In genomic region chr21:46483300-46484295, GRCh38 we compare ENCODE assay signal across 2 cellular contexts.
TF ChIP-seq lines count a peak whose summit lies in the region.

No MANE protein-coding gene starts in this region.

TF ChIP-seq in SK-N-SH treated with all-trans-retinoic acid at 6 μM for 48 hours, 23 proteins besides CTCF, POLR2A, EP300 and RAD21 (continued from another document):
- TF ChIP-seq, protein P1, sequence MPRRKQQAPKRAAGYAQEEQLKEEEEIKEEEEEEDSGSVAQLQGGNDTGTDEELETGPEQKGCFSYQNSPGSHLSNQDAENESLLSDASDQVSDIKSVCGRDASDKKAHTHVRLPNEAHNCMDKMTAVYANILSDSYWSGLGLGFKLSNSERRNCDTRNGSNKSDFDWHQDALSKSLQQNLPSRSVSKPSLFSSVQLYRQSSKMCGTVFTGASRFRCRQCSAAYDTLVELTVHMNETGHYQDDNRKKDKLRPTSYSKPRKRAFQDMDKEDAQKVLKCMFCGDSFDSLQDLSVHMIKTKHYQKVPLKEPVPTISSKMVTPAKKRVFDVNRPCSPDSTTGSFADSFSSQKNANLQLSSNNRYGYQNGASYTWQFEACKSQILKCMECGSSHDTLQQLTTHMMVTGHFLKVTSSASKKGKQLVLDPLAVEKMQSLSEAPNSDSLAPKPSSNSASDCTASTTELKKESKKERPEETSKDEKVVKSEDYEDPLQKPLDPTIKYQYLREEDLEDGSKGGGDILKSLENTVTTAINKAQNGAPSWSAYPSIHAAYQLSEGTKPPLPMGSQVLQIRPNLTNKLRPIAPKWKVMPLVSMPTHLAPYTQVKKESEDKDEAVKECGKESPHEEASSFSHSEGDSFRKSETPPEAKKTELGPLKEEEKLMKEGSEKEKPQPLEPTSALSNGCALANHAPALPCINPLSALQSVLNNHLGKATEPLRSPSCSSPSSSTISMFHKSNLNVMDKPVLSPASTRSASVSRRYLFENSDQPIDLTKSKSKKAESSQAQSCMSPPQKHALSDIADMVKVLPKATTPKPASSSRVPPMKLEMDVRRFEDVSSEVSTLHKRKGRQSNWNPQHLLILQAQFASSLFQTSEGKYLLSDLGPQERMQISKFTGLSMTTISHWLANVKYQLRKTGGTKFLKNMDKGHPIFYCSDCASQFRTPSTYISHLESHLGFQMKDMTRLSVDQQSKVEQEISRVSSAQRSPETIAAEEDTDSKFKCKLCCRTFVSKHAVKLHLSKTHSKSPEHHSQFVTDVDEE (CRISPR knock-in tag; IDR thresholded peaks at IDR 0.05), result no peak
- TF ChIP-seq ZFP3 (CRISPR knock-in tag; IDR thresholded peaks at IDR 0.05), result no peak
- TF ChIP-seq PPARA (CRISPR knock-in tag; IDR thresholded peaks at IDR 0.05; ENCODE audit: borderline replicate concordance), result no peak
- no peak for TF ChIP-seq GLIS3 (CRISPR knock-in tag; IDR thresholded peaks at IDR 0.05)
- TF ChIP-seq OSR1 (CRISPR knock-in tag; IDR thresholded peaks at IDR 0.05), result no peak
- no peak for TF ChIP-seq RARB (CRISPR knock-in tag; IDR thresholded peaks at IDR 0.05)
- TF ChIP-seq CSRNP3 (CRISPR knock-in tag; IDR thresholded peaks at IDR 0.05), result no peak
- no peak for TF ChIP-seq SNAI2 (CRISPR knock-in tag; IDR thresholded peaks at IDR 0.05)
- TF ChIP-seq BACH2 (CRISPR knock-in tag; IDR thresholded peaks at IDR 0.05; ENCODE audit: borderline replicate concordance), result no peak
- TF ChIP-seq, protein P2, sequence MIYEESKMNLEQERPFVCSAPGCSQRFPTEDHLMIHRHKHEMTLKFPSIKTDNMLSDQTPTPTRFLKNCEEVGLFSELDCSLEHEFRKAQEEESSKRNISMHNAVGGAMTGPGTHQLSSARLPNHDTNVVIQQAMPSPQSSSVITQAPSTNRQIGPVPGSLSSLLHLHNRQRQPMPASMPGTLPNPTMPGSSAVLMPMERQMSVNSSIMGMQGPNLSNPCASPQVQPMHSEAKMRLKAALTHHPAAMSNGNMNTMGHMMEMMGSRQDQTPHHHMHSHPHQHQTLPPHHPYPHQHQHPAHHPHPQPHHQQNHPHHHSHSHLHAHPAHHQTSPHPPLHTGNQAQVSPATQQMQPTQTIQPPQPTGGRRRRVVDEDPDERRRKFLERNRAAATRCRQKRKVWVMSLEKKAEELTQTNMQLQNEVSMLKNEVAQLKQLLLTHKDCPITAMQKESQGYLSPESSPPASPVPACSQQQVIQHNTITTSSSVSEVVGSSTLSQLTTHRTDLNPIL (CRISPR knock-in tag; IDR thresholded peaks at IDR 0.05; ENCODE audit: low read depth), result no peak
- no peak for TF ChIP-seq ARNTL (CRISPR knock-in tag; IDR thresholded peaks at IDR 0.05; ENCODE audit: borderline replicate concordance, low read depth)
- TF ChIP-seq ISL1 (CRISPR knock-in tag; IDR thresholded peaks at IDR 0.05), result no peak
- TF ChIP-seq POU6F1 (CRISPR knock-in tag; IDR thresholded peaks at IDR 0.05; ENCODE audit: borderline replicate concordance, low read depth), result no peak
- TF ChIP-seq ESRRG (CRISPR knock-in tag; IDR thresholded peaks at IDR 0.05), result no peak
- no peak for TF ChIP-seq ZC3H10 (CRISPR knock-in tag; IDR thresholded peaks at IDR 0.05)
- no peak for TF ChIP-seq ZFP30 (CRISPR knock-in tag; IDR thresholded peaks at IDR 0.05)
TF ChIP-seq in SK-N-SH treated with all-trans-retinoic acid at 6 μM for 48 hours: peak in this region for 0.

TF ChIP-seq in SK-N-SH, 30 proteins besides CTCF, POLR2A, EP300 and RAD21 (continued from another document):
- TF ChIP-seq, protein P3, sequence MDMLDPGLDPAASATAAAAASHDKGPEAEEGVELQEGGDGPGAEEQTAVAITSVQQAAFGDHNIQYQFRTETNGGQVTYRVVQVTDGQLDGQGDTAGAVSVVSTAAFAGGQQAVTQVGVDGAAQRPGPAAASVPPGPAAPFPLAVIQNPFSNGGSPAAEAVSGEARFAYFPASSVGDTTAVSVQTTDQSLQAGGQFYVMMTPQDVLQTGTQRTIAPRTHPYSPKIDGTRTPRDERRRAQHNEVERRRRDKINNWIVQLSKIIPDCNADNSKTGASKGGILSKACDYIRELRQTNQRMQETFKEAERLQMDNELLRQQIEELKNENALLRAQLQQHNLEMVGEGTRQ (IDR thresholded peaks at IDR 0.05; ENCODE audit: borderline replicate concordance, low read depth, low read length), result no peak
- TF ChIP-seq TCF12 (IDR thresholded peaks at IDR 0.05) (no peak), MEF2A (IDR thresholded peaks at IDR 0.05; ENCODE audit: borderline replicate concordance, low read depth) (no peak), FOSL2 (IDR thresholded peaks at IDR 0.05; ENCODE audit: borderline replicate concordance, low read depth) (no peak), JUND (IDR thresholded peaks at IDR 0.05) (no peak), GATA2 (CRISPR knock-in tag; IDR thresholded peaks at IDR 0.05) (no peak), ELF1 (IDR thresholded peaks at IDR 0.05) (no peak), EZH2phosphoT487 (IDR thresholded peaks at IDR 0.05; ENCODE audit: borderline replicate concordance, low read depth) (no peak), TAF1 (IDR thresholded peaks at IDR 0.05; ENCODE audit: borderline replicate concordance, low read depth, low read length) (no peak), YY1 (IDR thresholded peaks at IDR 0.05; ENCODE audit: low read depth) (no peak), GABPA (IDR thresholded peaks at IDR 0.05; ENCODE audit: low read depth) (no peak), IRF3 (IDR thresholded peaks at IDR 0.05; ENCODE audit: low read depth, low read length) (no peak), POLR2AphosphoS5 (IDR thresholded peaks at IDR 0.05; ENCODE audit: low read depth, low read length) (no peak)
